In genomic region chr9:124218438-124219289, GRCh38 we compare ENCODE assay signal across 8 cellular contexts. TPM values are rescaled to one million over a fixed set of nuclear protein-coding genes. Genes with fewer than 3 reads are reported as not detected.
DNase-seq lines count a peak whose midpoint lies in the region; ATAC-seq and TF ChIP-seq lines count a peak whose summit lies in the region.

No MANE protein-coding gene starts in this region.

- peak overlapping the region in 1 of 2 donors; percentile 86 for H3K27ac Mint-ChIP-seq in effector memory CD8-positive, alpha-beta T cell
- no peak overlapping the region for H3K27ac Mint-ChIP-seq in mesothelial cell of epicardium

- no peaks in the 10 kb centered on the region for H3K9me2 ChIP-seq in SK-N-SH

- no peak overlapping the region for H2AFZ ChIP-seq in SK-N-SH (ENCODE audit: low read depth)

- H3K4me1 Mint-ChIP-seq in effector memory CD8-positive, alpha-beta T cell (ENCODE audit: low read depth in 2 of 2) = peaks cover 68 to 70% of the 10 kb centered on the region in 2 donors
- H3K4me1 Mint-ChIP-seq in mesothelial cell of epicardium = no peaks in the 10 kb centered on the region

- H3F3A ChIP-seq in SK-N-SH (replicated peaks; ENCODE audit: insufficient read depth) = no peaks in the 10 kb centered on the region

- H3K36me3 ChIP-seq in SK-N-SH (replicated peaks in 1 of 2; ENCODE audit: control insufficient read depth in 1 of 2, insufficient read depth in 2 of 2, low read length in 1 of 2) (no peaks in the 10 kb centered on the region), neutrophil (no peaks in the 10 kb centered on the region)

- H3K9me3 ChIP-seq in SK-N-SH (no peaks in the 10 kb centered on the region), neutrophil (no peaks in the 10 kb centered on the region)

- no peak for TF ChIP-seq RAD21 in SK-N-SH (IDR thresholded peaks at IDR 0.05; ENCODE audit: low read length)

- H3K27me3 ChIP-seq in SK-N-SH (ENCODE audit: insufficient read depth) = no peaks in the 10 kb centered on the region
- no peaks in the 10 kb centered on the region for H3K27me3 ChIP-seq in neutrophil

- H3K27ac ChIP-seq in SK-N-SH (ENCODE audit: low read depth in 2 of 2, low read length in 1 of 2) (no peak overlapping the region), neutrophil (peak overlapping the region; percentile 96)

- H3K9me3 Mint-ChIP-seq in effector memory CD8-positive, alpha-beta T cell = no peaks in the 10 kb centered on the region
- no peaks in the 10 kb centered on the region for H3K9me3 Mint-ChIP-seq in mesothelial cell of epicardium

- peak; percentile 62 for ATAC-seq in GM19397 (IDR thresholded peaks at IDR 0.05; ENCODE audit: unreplicated experiment)
- ATAC-seq in HG03378 (IDR thresholded peaks at IDR 0.05; ENCODE audit: unreplicated experiment) = peak; percentile 54
- peak; percentile 16 for ATAC-seq in effector memory CD8-positive, alpha-beta T cell (replicated peaks)

- no peaks in the 10 kb centered on the region for H4K20me1 ChIP-seq in SK-N-SH (ENCODE audit: insufficient read depth)

- no peaks in the 10 kb centered on the region for H3K79me2 ChIP-seq in SK-N-SH (ENCODE audit: insufficient read depth)

- H3K27me3 Mint-ChIP-seq in effector memory CD8-positive, alpha-beta T cell = no peaks in the 10 kb centered on the region
- peaks cover 8% of the 10 kb centered on the region for H3K27me3 Mint-ChIP-seq in mesothelial cell of epicardium (ENCODE audit: low read depth)

- in situ Hi-C loops in Caki2 (cut with HindIII; ENCODE audit: low pct_unique_long_range_greater_than_20kb, low sequenced_read_pairs) = no loop called here

- H3K4me3 ChIP-seq in SK-N-SH (ENCODE audit: low read depth in 2 of 2, low read length in 1 of 2) = no peak overlapping the region
- H3K4me3 ChIP-seq in neutrophil (ENCODE audit: low read depth in 1 of 2, low read length in 1 of 2) = peak overlapping the region; percentile 33 to 64

- CTCF ChIA-PET in SK-N-SH (lab: Yijun Ruan, JAX) = interaction anchor here (1.0 to 2.8 kb wide), 2 partner anchors 91 to 201 kb away, joined by 3 to 8 read pairs; no protein-coding TSS in a partner anchor

- 71% methylated on average over 8 of the region's 10 CpGs for WGBS in SK-N-SH (ENCODE audit: low lambda C conversion rate)

- peak overlapping the region; percentile 77 to 80 for H3K4me3 Mint-ChIP-seq in effector memory CD8-positive, alpha-beta T cell
- H3K4me3 Mint-ChIP-seq in mesothelial cell of epicardium = no peak overlapping the region

- DNase-seq in Caki2 (ENCODE audit: low read depth) (peak; percentile 86), SK-N-SH (no peak), DMS79 treated with DMSO at 0.1 percent for 48 hours (lab: John Stamatoyannopoulos, UW) (no peak), mesothelial cell of epicardium (ENCODE audit: low spot score in 2 of 2, unreplicated experiment in 2 of 2) (no peak)
- DNase-seq in effector memory CD8-positive, alpha-beta T cell = no peak

- H3K4me2 ChIP-seq in SK-N-SH = no peak overlapping the region; the same call in 1 of the 2 replicates

- POLR2A ChIA-PET in SK-N-SH (lab: Yijun Ruan, JAX) = no interaction called here

- TF ChIP-seq EP300 in SK-N-SH (IDR thresholded peaks at IDR 0.05; ENCODE audit: borderline replicate concordance in 1 of 2, low read depth in 1 of 2, low read length in 1 of 2) = no peak

- TF ChIP-seq CTCF in SK-N-SH (IDR thresholded peaks at IDR 0.05) (no peak), neutrophil (IDR thresholded peaks at IDR 0.05) (peak; percentile 26), mesothelial cell of epicardium (IDR thresholded peaks at IDR 0.05; ENCODE audit: unreplicated experiment) (no peak)

- H3K9ac ChIP-seq in SK-N-SH = no peak overlapping the region

- H3K4me1 ChIP-seq in SK-N-SH (ENCODE audit: control insufficient read depth in 1 of 2, insufficient read depth in 2 of 2, low read depth in 1 of 2, low read length in 1 of 2) (peaks cover 0 to 2% of the 10 kb centered on the region in 2 experiments; a peak in 1 of 4 replicates), neutrophil (ENCODE audit: control insufficient read depth in 1 of 2, insufficient read depth in 1 of 2, low read depth in 1 of 2, low read length in 1 of 2) (peaks cover 100% of the 10 kb centered on the region in 2 experiments)

- H3K36me3 Mint-ChIP-seq in effector memory CD8-positive, alpha-beta T cell (ENCODE audit: insufficient read depth) = peaks cover 14% of the 10 kb centered on the region
- H3K36me3 Mint-ChIP-seq in mesothelial cell of epicardium = no peaks in the 10 kb centered on the region

TF ChIP-seq in SK-N-SH, 30 proteins besides CTCF, POLR2A, EP300 and RAD21:
- TF ChIP-seq PBX3 (IDR thresholded peaks at IDR 0.05) (peak; percentile 35; the same call in 1 of the 2 replicates), FOXJ3 (CRISPR knock-in tag; IDR thresholded peaks at IDR 0.05) (no peak), EZH2phosphoT487 (IDR thresholded peaks at IDR 0.05; ENCODE audit: borderline replicate concordance, low read depth) (no peak), FOSL2 (IDR thresholded peaks at IDR 0.05; ENCODE audit: borderline replicate concordance, low read depth) (peak; percentile 40; the same call in 1 of the 2 replicates), IRF3 (IDR thresholded peaks at IDR 0.05; ENCODE audit: low read depth, low read length) (no peak), GATA2 (CRISPR knock-in tag; IDR thresholded peaks at IDR 0.05) (no peak)

RNA-seq across cellular contexts. Expression of gene NEK6, which starts 39.1 kb away (rescaled TPM):
- total RNA-seq in Caki2 (2014; rRNA removed; shearing (Covaris generic); ENCODE audit: low replicate concordance) = 119 and 135 TPM in 2 replicates
- 89.8 and 96.1 TPM in 2 replicates for polyA plus RNA-seq in SK-N-SH (2012; rRNA removed)
- 73.6 and 92.1 TPM in 2 replicates for polyA plus RNA-seq in SK-N-SH (2012; cell fraction: cytosol; rRNA removed)
- polyA plus RNA-seq in SK-N-SH (2012; cell fraction: nucleus; rRNA removed) = 47.4 and 67.2 TPM in 2 replicates
- total RNA-seq in mesothelial cell of epicardium = 40.5 to 45.5 TPM (median 42.9 TPM) in 3 replicates

Comparison
In these comparisons a context has a peak if more than half of its experiments do, and no peak if none do; other contexts are left out.
1. H3K4me3 ChIP-seq: peak in neutrophil (2 of 2); none in SK-N-SH (0 of 2).
2. Peak in every context shown above with its lines, with median percentiles within 50 percentile points of each other: ATAC-seq.